In genomic region chr6:170080169-170080827, GRCh38 we compare ENCODE assay signal across 21 cellular contexts.
DNase-seq lines count a peak whose midpoint lies in the region; ATAC-seq and TF ChIP-seq lines count a peak whose summit lies in the region.
"Had no signal": no experiment of that assay in that cellular context is flagged by ENCODE, and none has a peak within 500 bp of the region (broad histone marks: within the 10 kb centered on the region; RNA-seq: fewer than 3 reads in every experiment).

No MANE protein-coding gene starts in this region.

- H3K27me3 Mint-ChIP-seq in activated T-cell treated with anti-CD3 and anti-CD28 coated beads, Interleukin-2, amount 50 U/mL, for 24 hours, result peaks cover 2% of the 10 kb centered on the region
- H3K27me3 Mint-ChIP-seq in activated T-cell treated with anti-CD3 and anti-CD28 coated beads, Interleukin-2, amount 50 U/mL, for 4 hours (ENCODE audit: low read depth), result no peaks in the 10 kb centered on the region
- peaks cover 13 to 14% of the 10 kb centered on the region in 2 donors for H3K27me3 Mint-ChIP-seq in natural killer cell treated with Interleukin-12 subunit alpha and Interleukin-12 subunit beta and Interleukin-15 and Interleukin-18, amount 100 ng/mL, for 72 hours
- H3K27me3 Mint-ChIP-seq: activated CD8-positive, alpha-beta T cell treated with anti-CD3 and anti-CD28 coated beads for 36 hours; activated naive CD8-positive, alpha-beta T cell treated with anti-CD3 and anti-CD28 coated beads, Interleukin-2, amount 50 U/mL, for 24 hours; naive thymus-derived CD8-positive, alpha-beta T cell; T-helper 17 cell had no signal

- ATAC-seq in activated T-cell treated with anti-CD3 and anti-CD28 coated beads, Interleukin-2, amount 50 U/mL, for 4 hours, result no peak
- ATAC-seq in left ventricle myocardium superior (no peak), SK-N-SH treated with all-trans-retinoic acid at 6 μM for 48 hours (no peak)
- no peak for ATAC-seq in natural killer cell treated with Interleukin-12 subunit alpha and Interleukin-12 subunit beta and Interleukin-15 and Interleukin-18, amount 100 ng/mL, for 72 hours
- ATAC-seq: A549; activated CD8-positive, alpha-beta T cell treated with anti-CD3 and anti-CD28 coated beads for 36 hours; activated naive CD8-positive, alpha-beta T cell treated with anti-CD3 and anti-CD28 coated beads, Interleukin-2, amount 50 U/mL, for 24 hours; body of pancreas; naive thymus-derived CD8-positive, alpha-beta T cell; PC-3; T-helper 17 cell had no signal

- no peak overlapping the region for H3K27ac Mint-ChIP-seq in activated T-cell treated with anti-CD3 and anti-CD28 coated beads, Interleukin-2, amount 50 U/mL, for 24 hours
- H3K27ac Mint-ChIP-seq in natural killer cell treated with Interleukin-12 subunit alpha and Interleukin-12 subunit beta and Interleukin-15 and Interleukin-18, amount 100 ng/mL, for 72 hours, result no peak overlapping the region
- H3K27ac Mint-ChIP-seq: activated CD8-positive, alpha-beta T cell treated with anti-CD3 and anti-CD28 coated beads for 36 hours; activated naive CD8-positive, alpha-beta T cell treated with anti-CD3 and anti-CD28 coated beads, Interleukin-2, amount 50 U/mL, for 24 hours; memory B cell; T-helper 17 cell had no signal

- no peak overlapping the region for H3K27ac ChIP-seq in suprapubic skin
- H3K27ac ChIP-seq: A549, body of pancreas, SJSA1, VCaP had no signal

- H3K9me3 Mint-ChIP-seq in activated T-cell treated with anti-CD3 and anti-CD28 coated beads, Interleukin-2, amount 50 U/mL, for 24 hours, result no peaks in the 10 kb centered on the region
- H3K9me3 Mint-ChIP-seq in activated T-cell treated with anti-CD3 and anti-CD28 coated beads, Interleukin-2, amount 50 U/mL, for 4 hours, result no peaks in the 10 kb centered on the region
- peaks cover 4% of the 10 kb centered on the region for H3K9me3 Mint-ChIP-seq in natural killer cell treated with Interleukin-12 subunit alpha and Interleukin-12 subunit beta and Interleukin-15 and Interleukin-18, amount 100 ng/mL, for 72 hours
- H3K9me3 Mint-ChIP-seq: activated CD8-positive, alpha-beta T cell treated with anti-CD3 and anti-CD28 coated beads for 36 hours had no signal

- TF ChIP-seq POLR2A in suprapubic skin (IDR thresholded peaks at IDR 0.05), result no peak

- no peak overlapping the region for H3K4me3 ChIP-seq in suprapubic skin
- no peak overlapping the region for H3K4me3 ChIP-seq in foreskin fibroblast (ENCODE audit: low read depth in 1 of 2, low read length in 2 of 2)
- H3K4me3 ChIP-seq: A549, body of pancreas, SJSA1 had no signal

- no peaks in the 10 kb centered on the region for H3K9me3 ChIP-seq in suprapubic skin
- H3K9me3 ChIP-seq: A549, body of pancreas, Caco-2 had no signal

- no peak overlapping the region for H3K4me3 Mint-ChIP-seq in activated T-cell treated with anti-CD3 and anti-CD28 coated beads, Interleukin-2, amount 50 U/mL, for 24 hours
- no peak overlapping the region for H3K4me3 Mint-ChIP-seq in activated T-cell treated with anti-CD3 and anti-CD28 coated beads, Interleukin-2, amount 50 U/mL, for 4 hours
- no peak overlapping the region for H3K4me3 Mint-ChIP-seq in natural killer cell treated with Interleukin-12 subunit alpha and Interleukin-12 subunit beta and Interleukin-15 and Interleukin-18, amount 100 ng/mL, for 72 hours
- H3K4me3 Mint-ChIP-seq: activated CD8-positive, alpha-beta T cell treated with anti-CD3 and anti-CD28 coated beads for 36 hours; activated naive CD8-positive, alpha-beta T cell treated with anti-CD3 and anti-CD28 coated beads, Interleukin-2, amount 50 U/mL, for 24 hours; memory B cell; naive thymus-derived CD8-positive, alpha-beta T cell; T-helper 17 cell had no signal

- H3K4me1 ChIP-seq in suprapubic skin, result no peaks in the 10 kb centered on the region
- H3K4me1 ChIP-seq: A549, body of pancreas, Caco-2, SJSA1 had no signal

- DNase-seq in activated T-cell treated with anti-CD3 and anti-CD28 coated beads, Interleukin-2, amount 50 U/mL, for 24 hours, result peak; percentile 14
- DNase-seq in activated T-cell treated with anti-CD3 and anti-CD28 coated beads, Interleukin-2, amount 50 U/mL, for 4 hours, result no peak
- DNase-seq in left ventricle myocardium superior (peak; percentile 17), suprapubic skin (ENCODE audit: low spot score in 2 of 2) (peak; percentile 50 to 60), foreskin fibroblast (no peak), NCI-H774 (lab: John Stamatoyannopoulos, UW) (no peak)
- peak; percentile 29 for DNase-seq in natural killer cell treated with Interleukin-12 subunit alpha and Interleukin-12 subunit beta and Interleukin-15 and Interleukin-18, amount 100 ng/mL, for 72 hours (ENCODE audit: low spot score)
- DNase-seq: activated CD8-positive, alpha-beta T cell treated with anti-CD3 and anti-CD28 coated beads for 36 hours; activated naive CD8-positive, alpha-beta T cell treated with anti-CD3 and anti-CD28 coated beads, Interleukin-2, amount 50 U/mL, for 24 hours; NCI-H1048; PC-3; stimulated activated CD4-positive, alpha-beta T cell treated with anti-CD3 and anti-CD28 coated beads, Interleukin-12 subunit alpha, Interleukin-12 subunit beta, amount 100 ng/mL, for 4 hours had no signal

- no peaks in the 10 kb centered on the region for H3K36me3 Mint-ChIP-seq in activated T-cell treated with anti-CD3 and anti-CD28 coated beads, Interleukin-2, amount 50 U/mL, for 24 hours (ENCODE audit: low read depth)
- no peaks in the 10 kb centered on the region for H3K36me3 Mint-ChIP-seq in activated T-cell treated with anti-CD3 and anti-CD28 coated beads, Interleukin-2, amount 50 U/mL, for 4 hours (ENCODE audit: insufficient read depth)
- peaks cover 4% of the 10 kb centered on the region for H3K36me3 Mint-ChIP-seq in natural killer cell treated with Interleukin-12 subunit alpha and Interleukin-12 subunit beta and Interleukin-15 and Interleukin-18, amount 100 ng/mL, for 72 hours
- H3K36me3 Mint-ChIP-seq: memory B cell; naive thymus-derived CD8-positive, alpha-beta T cell had no signal

- 82% methylated on average over 17 of the region's 24 CpGs for WGBS in suprapubic skin

- intact Hi-C loops in left ventricle myocardium superior (cut with micrococcal nuclease), result no loop called here

- peaks cover 23% of the 10 kb centered on the region for H3K27me3 ChIP-seq in suprapubic skin
- H3K27me3 ChIP-seq: SJSA1 had no signal

- TF ChIP-seq CTCF in suprapubic skin (IDR thresholded peaks at IDR 0.05) (no peak), foreskin fibroblast (IDR thresholded peaks at IDR 0.05; ENCODE audit: low read depth, low read length) (no peak)

- no peak for TF ChIP-seq EP300 in suprapubic skin (IDR thresholded peaks at IDR 0.05)

- H3K4me1 Mint-ChIP-seq in activated T-cell treated with anti-CD3 and anti-CD28 coated beads, Interleukin-2, amount 50 U/mL, for 24 hours (ENCODE audit: low read depth), result peaks cover 6% of the 10 kb centered on the region
- no peaks in the 10 kb centered on the region for H3K4me1 Mint-ChIP-seq in activated T-cell treated with anti-CD3 and anti-CD28 coated beads, Interleukin-2, amount 50 U/mL, for 4 hours (ENCODE audit: low read depth)
- peaks cover 10 to 12% of the 10 kb centered on the region in 2 donors for H3K4me1 Mint-ChIP-seq in natural killer cell treated with Interleukin-12 subunit alpha and Interleukin-12 subunit beta and Interleukin-15 and Interleukin-18, amount 100 ng/mL, for 72 hours (ENCODE audit: low read depth in 2 of 2)
- H3K4me1 Mint-ChIP-seq: memory B cell had no signal

- no peaks in the 10 kb centered on the region for H3K36me3 ChIP-seq in suprapubic skin
- H3K36me3 ChIP-seq: SJSA1 had no signal

TF ChIP-seq in SK-N-SH treated with all-trans-retinoic acid at 6 μM for 48 hours, 23 proteins besides CTCF, POLR2A, EP300 and RAD21:
- TF ChIP-seq RARB (CRISPR knock-in tag; IDR thresholded peaks at IDR 0.05) (no peak), TOX (CRISPR knock-in tag; IDR thresholded peaks at IDR 0.05; ENCODE audit: borderline replicate concordance) (no peak), ZNF70 (CRISPR knock-in tag; IDR thresholded peaks at IDR 0.05) (no peak)

Comparison
In these comparisons a context has a peak if more than half of its experiments do, and no peak if none do; other contexts are left out.
1. DNase-seq: peak in activated T-cell treated with anti-CD3 and anti-CD28 coated beads, Interleukin-2, amount 50 U/mL, for 24 hours (single experiment), left ventricle myocardium superior (single experiment), natural killer cell treated with Interleukin-12 subunit alpha and Interleukin-12 subunit beta and Interleukin-15 and Interleukin-18, amount 100 ng/mL, for 72 hours (single experiment) and suprapubic skin (2 of 2); none in activated T-cell treated with anti-CD3 and anti-CD28 coated beads, Interleukin-2, amount 50 U/mL, for 4 hours (single experiment), foreskin fibroblast (0 of 2) and NCI-H774 (single experiment).